Comparison of ENCODE assay signal across 16 cellular contexts in the genomic region with DNA sequence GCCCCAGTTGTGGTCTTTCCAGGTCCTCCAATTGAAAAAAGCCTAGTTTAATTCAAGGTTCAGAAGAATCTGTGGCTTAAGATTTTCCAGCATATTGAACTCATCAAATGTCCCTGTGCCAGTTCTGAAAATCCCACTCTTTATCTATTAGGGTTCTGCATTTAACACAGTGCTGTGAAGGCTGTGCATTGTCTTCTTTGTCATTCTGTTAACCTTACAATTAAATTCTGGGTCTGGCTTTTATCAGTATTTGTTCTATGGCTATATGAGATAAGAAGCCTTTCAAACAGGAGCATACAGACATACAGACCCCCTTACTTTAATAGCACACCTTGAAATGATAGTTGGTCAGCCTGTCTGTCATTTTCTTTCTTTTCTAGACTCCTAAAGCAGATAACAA.
DNase-seq lines count a peak whose midpoint lies in the region; ATAC-seq and TF ChIP-seq lines count a peak whose summit lies in the region.
"Had no signal": no experiment of that assay in that cellular context is flagged by ENCODE, and none has a peak within 500 bp of the region (broad histone marks: within the 10 kb centered on the region; RNA-seq: fewer than 3 reads in every experiment).

No MANE protein-coding gene starts in this region.

- ATAC-seq in SK-N-SH treated with all-trans-retinoic acid at 6 μM for 48 hours (no peak), HG03039 (IDR thresholded peaks at IDR 0.05; ENCODE audit: unreplicated experiment) (no peak)
- ATAC-seq: A549; CD8-positive, alpha-beta T cell had no signal

- H3K27me3 ChIP-seq in brain microvascular endothelial cell (replicated peaks) = no peaks in the 10 kb centered on the region
- H3K27me3 ChIP-seq: BLaER1 treated with 17β-estradiol and CSF1 and Interleukin-3, amounts not matched to agents 10 nM and 100 nM had no signal

- DNase-seq in NCI-H146 (lab: John Stamatoyannopoulos, UW) (peak; percentile 65), SK-N-DZ (ENCODE audit: low spot score) (peak; percentile 92), brain microvascular endothelial cell (no peak)
- DNase-seq: AML-193; Caco-2; Calu3; CD4-positive, alpha-beta T cell; CD8-positive, alpha-beta T cell; DMS79 treated with DMSO at 0.1 percent for 48 hours; GF-D8 had no signal

- H3K36me3 ChIP-seq in brain microvascular endothelial cell (replicated peaks) = no peaks in the 10 kb centered on the region
- H3K36me3 ChIP-seq: BLaER1 treated with 17β-estradiol and CSF1 and Interleukin-3, amounts not matched to agents 10 nM and 100 nM had no signal

- no peak for TF ChIP-seq CTCF in brain microvascular endothelial cell (IDR thresholded peaks at IDR 0.05; ENCODE audit: low read depth, low read length, missing control alignments)

- H3K4me3 ChIP-seq in brain microvascular endothelial cell (ENCODE audit: low read depth, low read length) = no peak overlapping the region
- H3K4me3 ChIP-seq: A549; BLaER1 treated with 17β-estradiol and CSF1 and Interleukin-3, amounts not matched to agents 10 nM and 100 nM had no signal

- no peak overlapping the region for H3K27ac ChIP-seq in brain microvascular endothelial cell
- H3K27ac ChIP-seq: 22Rv1; A549; BLaER1 treated with 17β-estradiol and CSF1 and Interleukin-3, amounts not matched to agents 10 nM and 100 nM; C4-2B had no signal

- in situ Hi-C loops in brain microvascular endothelial cell (cut with HindIII; ENCODE audit: low pct_ligation_motif_present, low sequenced_read_pairs) = no loop called here

TF ChIP-seq in SK-N-SH treated with all-trans-retinoic acid at 6 μM for 48 hours, 23 proteins besides CTCF, POLR2A, EP300 and RAD21:
- no peak for TF ChIP-seq PATZ1 (CRISPR knock-in tag; IDR thresholded peaks at IDR 0.05; ENCODE audit: borderline replicate concordance)
- peak; percentile 35; the same call in 1 of the 2 replicates for TF ChIP-seq TCF4 (CRISPR knock-in tag; IDR thresholded peaks at IDR 0.05; ENCODE audit: borderline replicate concordance)
- no peak for TF ChIP-seq CSDC2 (CRISPR knock-in tag; IDR thresholded peaks at IDR 0.05)
- TF ChIP-seq, protein P1, sequence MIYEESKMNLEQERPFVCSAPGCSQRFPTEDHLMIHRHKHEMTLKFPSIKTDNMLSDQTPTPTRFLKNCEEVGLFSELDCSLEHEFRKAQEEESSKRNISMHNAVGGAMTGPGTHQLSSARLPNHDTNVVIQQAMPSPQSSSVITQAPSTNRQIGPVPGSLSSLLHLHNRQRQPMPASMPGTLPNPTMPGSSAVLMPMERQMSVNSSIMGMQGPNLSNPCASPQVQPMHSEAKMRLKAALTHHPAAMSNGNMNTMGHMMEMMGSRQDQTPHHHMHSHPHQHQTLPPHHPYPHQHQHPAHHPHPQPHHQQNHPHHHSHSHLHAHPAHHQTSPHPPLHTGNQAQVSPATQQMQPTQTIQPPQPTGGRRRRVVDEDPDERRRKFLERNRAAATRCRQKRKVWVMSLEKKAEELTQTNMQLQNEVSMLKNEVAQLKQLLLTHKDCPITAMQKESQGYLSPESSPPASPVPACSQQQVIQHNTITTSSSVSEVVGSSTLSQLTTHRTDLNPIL (CRISPR knock-in tag; IDR thresholded peaks at IDR 0.05; ENCODE audit: low read depth) = no peak
- TF ChIP-seq, protein P2, sequence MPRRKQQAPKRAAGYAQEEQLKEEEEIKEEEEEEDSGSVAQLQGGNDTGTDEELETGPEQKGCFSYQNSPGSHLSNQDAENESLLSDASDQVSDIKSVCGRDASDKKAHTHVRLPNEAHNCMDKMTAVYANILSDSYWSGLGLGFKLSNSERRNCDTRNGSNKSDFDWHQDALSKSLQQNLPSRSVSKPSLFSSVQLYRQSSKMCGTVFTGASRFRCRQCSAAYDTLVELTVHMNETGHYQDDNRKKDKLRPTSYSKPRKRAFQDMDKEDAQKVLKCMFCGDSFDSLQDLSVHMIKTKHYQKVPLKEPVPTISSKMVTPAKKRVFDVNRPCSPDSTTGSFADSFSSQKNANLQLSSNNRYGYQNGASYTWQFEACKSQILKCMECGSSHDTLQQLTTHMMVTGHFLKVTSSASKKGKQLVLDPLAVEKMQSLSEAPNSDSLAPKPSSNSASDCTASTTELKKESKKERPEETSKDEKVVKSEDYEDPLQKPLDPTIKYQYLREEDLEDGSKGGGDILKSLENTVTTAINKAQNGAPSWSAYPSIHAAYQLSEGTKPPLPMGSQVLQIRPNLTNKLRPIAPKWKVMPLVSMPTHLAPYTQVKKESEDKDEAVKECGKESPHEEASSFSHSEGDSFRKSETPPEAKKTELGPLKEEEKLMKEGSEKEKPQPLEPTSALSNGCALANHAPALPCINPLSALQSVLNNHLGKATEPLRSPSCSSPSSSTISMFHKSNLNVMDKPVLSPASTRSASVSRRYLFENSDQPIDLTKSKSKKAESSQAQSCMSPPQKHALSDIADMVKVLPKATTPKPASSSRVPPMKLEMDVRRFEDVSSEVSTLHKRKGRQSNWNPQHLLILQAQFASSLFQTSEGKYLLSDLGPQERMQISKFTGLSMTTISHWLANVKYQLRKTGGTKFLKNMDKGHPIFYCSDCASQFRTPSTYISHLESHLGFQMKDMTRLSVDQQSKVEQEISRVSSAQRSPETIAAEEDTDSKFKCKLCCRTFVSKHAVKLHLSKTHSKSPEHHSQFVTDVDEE (CRISPR knock-in tag; IDR thresholded peaks at IDR 0.05) = no peak
